ENCODE assay signal across 30 cellular contexts in genomic region chr2:218986148-218986761, GRCh38. TPM values are rescaled to one million over a fixed set of nuclear protein-coding genes. Genes with fewer than 3 reads are reported as not detected.
"Had no signal": no experiment of that assay in that cellular context is flagged by ENCODE, and none has a peak within 500 bp of the region (broad histone marks: within the 10 kb centered on the region; RNA-seq: fewer than 3 reads in every experiment).

No MANE protein-coding gene starts in this region.

- H3K4me3 Mint-ChIP-seq: activated B cell treated with CpG ODN at 0.5 μM for 24 hours; activated CD4-positive, alpha-beta T cell treated with anti-CD3 and anti-CD28 coated beads for 36 hours; activated naive CD4-positive, alpha-beta T cell treated with anti-CD3 and anti-CD28 coated beads for 36 hours; activated naive CD8-positive, alpha-beta T cell treated with anti-CD3 and anti-CD28 coated beads, Interleukin-2, amount 10 ng/mL, durations not matched to agents 7 days and 5 days; dendritic cell treated with granulocyte-macrophage colony-stimulating factor and Interleukin-4, amounts not matched to agents 40 ng/mL and 50 ng/mL, for 4 days; stimulated activated naive CD8-positive, alpha-beta T cell treated with anti-CD3 and anti-CD28 coated beads, Interleukin-15, Interleukin-2, amounts not matched to agents 100 ng/mL and 50 ng/mL, for 24 hours had no signal

- DNase-seq: activated B cell treated with CpG ODN at 0.5 μM for 24 hours; activated CD4-positive, alpha-beta T cell treated with anti-CD3 and anti-CD28 coated beads for 36 hours; activated CD4-positive, alpha-beta T cell treated with anti-CD3 and anti-CD28 coated beads, Interleukin-2, amount 50 U/mL, for 4 hours; activated CD8-positive, alpha-beta memory T cell treated with anti-CD3 and anti-CD28 coated beads for 24 hours; activated effector memory CD4-positive, alpha-beta T cell treated with Interleukin-2 at 50 U/mL for 16 hours; activated naive CD4-positive, alpha-beta T cell treated with anti-CD3 and anti-CD28 coated beads for 36 hours; activated naive CD8-positive, alpha-beta T cell treated with anti-CD3 and anti-CD28 coated beads, Interleukin-2, amount 10 ng/mL, durations not matched to agents 7 days and 5 days; activated T-cell treated with anti-CD3 and anti-CD28 coated beads, Interleukin-2, amount 50 U/mL, for 72 hours; amygdala; effector CD4-positive, alpha-beta T cell; foreskin keratinocyte; kidney glomerular epithelial cell; left lung; right cardiac atrium; stimulated activated CD4-positive, alpha-beta T cell treated with anti-CD3 and anti-CD28 coated beads, Interleukin-12 subunit alpha, Interleukin-12 subunit beta, amount 100 ng/mL, for 4 hours; stimulated activated CD4-positive, alpha-beta T cell treated with anti-CD3 and anti-CD28 coated beads, Interleukin-4, amount 100 ng/mL, for 4 hours; substantia nigra; T1000; thyroid gland had no signal

- H3K27ac Mint-ChIP-seq: activated B cell treated with CpG ODN at 0.5 μM for 24 hours; activated CD4-positive, alpha-beta T cell treated with anti-CD3 and anti-CD28 coated beads for 36 hours; activated naive CD4-positive, alpha-beta T cell treated with anti-CD3 and anti-CD28 coated beads for 36 hours; activated naive CD8-positive, alpha-beta T cell treated with anti-CD3 and anti-CD28 coated beads, Interleukin-2, amount 10 ng/mL, durations not matched to agents 7 days and 5 days; activated T-cell treated with anti-CD3 and anti-CD28 coated beads, Interleukin-2, amount 50 U/mL, for 72 hours; dendritic cell treated with granulocyte-macrophage colony-stimulating factor and Interleukin-4, amounts not matched to agents 40 ng/mL and 50 ng/mL, for 4 days; stimulated activated naive CD8-positive, alpha-beta T cell treated with anti-CD3 and anti-CD28 coated beads, Interleukin-15, Interleukin-2, amounts not matched to agents 100 ng/mL and 50 ng/mL, for 24 hours had no signal

- H3K36me3 ChIP-seq: cardiac muscle cell, left lung, thyroid gland had no signal

- H3K4me1 ChIP-seq: foreskin keratinocyte had no signal

- H3K4me3 ChIP-seq: left lung, thyroid gland had no signal

- H3K9me3 Mint-ChIP-seq: activated B cell treated with CpG ODN at 0.5 μM for 24 hours; activated naive CD4-positive, alpha-beta T cell treated with anti-CD3 and anti-CD28 coated beads for 36 hours; activated naive CD8-positive, alpha-beta T cell treated with anti-CD3 and anti-CD28 coated beads, Interleukin-2, amount 10 ng/mL, durations not matched to agents 7 days and 5 days; activated T-cell treated with anti-CD3 and anti-CD28 coated beads, Interleukin-2, amount 50 U/mL, for 72 hours; dendritic cell treated with granulocyte-macrophage colony-stimulating factor and Interleukin-4, amounts not matched to agents 40 ng/mL and 50 ng/mL, for 4 days; stimulated activated naive CD8-positive, alpha-beta T cell treated with anti-CD3 and anti-CD28 coated beads, Interleukin-15, Interleukin-2, amounts not matched to agents 100 ng/mL and 50 ng/mL, for 24 hours had no signal

- H3K9me3 ChIP-seq: left lung, thyroid gland had no signal

- H3K36me3 Mint-ChIP-seq: activated naive CD8-positive, alpha-beta T cell treated with anti-CD3 and anti-CD28 coated beads, Interleukin-2, amount 10 ng/mL, durations not matched to agents 7 days and 5 days had no signal

- ATAC-seq: activated CD4-positive, alpha-beta T cell treated with anti-CD3 and anti-CD28 coated beads for 36 hours; activated T-cell treated with anti-CD3 and anti-CD28 coated beads, Interleukin-2, amount 50 U/mL, for 72 hours; foreskin keratinocyte; left lung; naive thymus-derived CD8-positive, alpha-beta T cell; right cardiac atrium had no signal

- H3K27ac ChIP-seq: cardiac muscle cell, foreskin keratinocyte, left lung, thyroid gland had no signal

RNA-seq across cellular contexts. Expression of gene FEV, which starts 1.3 kb away (rescaled TPM):
- total RNA-seq: activated B cell treated with CpG ODN at 0.5 μM for 24 hours; activated CD4-positive, alpha-beta T cell treated with anti-CD3 and anti-CD28 coated beads for 36 hours; activated naive CD4-positive, alpha-beta T cell treated with anti-CD3 and anti-CD28 coated beads for 36 hours; activated naive CD8-positive, alpha-beta T cell treated with anti-CD3 and anti-CD28 coated beads, Interleukin-2, amount 10 ng/mL, durations not matched to agents 7 days and 5 days; activated T-cell treated with anti-CD3 and anti-CD28 coated beads, Interleukin-2, amount 50 U/mL, for 72 hours; cardiac muscle cell; foreskin keratinocyte; glomerular endothelial cell; left lung; lung microvascular endothelial cell; naive thymus-derived CD8-positive, alpha-beta T cell; osteocyte; pulmonary artery endothelial cell; right cardiac atrium; skeletal muscle tissue; T-helper 1 cell treated with Interleukin-12 subunit alpha and Interleukin-12 subunit beta and Interleukin-4 antibody, amounts not matched to agents 30 ng/mL and 1 ng/mL, for 36 hours; thyroid gland; ureter had no signal

RNA-seq across cellular contexts. Expression of gene CRYBA2, which starts 7.0 kb away (rescaled TPM):
- total RNA-seq: activated B cell treated with CpG ODN at 0.5 μM for 24 hours; activated CD4-positive, alpha-beta T cell treated with anti-CD3 and anti-CD28 coated beads for 36 hours; activated naive CD4-positive, alpha-beta T cell treated with anti-CD3 and anti-CD28 coated beads for 36 hours; activated naive CD8-positive, alpha-beta T cell treated with anti-CD3 and anti-CD28 coated beads, Interleukin-2, amount 10 ng/mL, durations not matched to agents 7 days and 5 days; activated T-cell treated with anti-CD3 and anti-CD28 coated beads, Interleukin-2, amount 50 U/mL, for 72 hours; cardiac muscle cell; foreskin keratinocyte; glomerular endothelial cell; left lung; lung microvascular endothelial cell; naive thymus-derived CD8-positive, alpha-beta T cell; osteocyte; pulmonary artery endothelial cell; right cardiac atrium; skeletal muscle tissue; T-helper 1 cell treated with Interleukin-12 subunit alpha and Interleukin-12 subunit beta and Interleukin-4 antibody, amounts not matched to agents 30 ng/mL and 1 ng/mL, for 36 hours; thyroid gland; ureter had no signal

RNA-seq across cellular contexts. Expression of gene CDK5R2, which starts 26.8 kb away (rescaled TPM):
- total RNA-seq: activated B cell treated with CpG ODN at 0.5 μM for 24 hours; activated CD4-positive, alpha-beta T cell treated with anti-CD3 and anti-CD28 coated beads for 36 hours; activated naive CD4-positive, alpha-beta T cell treated with anti-CD3 and anti-CD28 coated beads for 36 hours; activated naive CD8-positive, alpha-beta T cell treated with anti-CD3 and anti-CD28 coated beads, Interleukin-2, amount 10 ng/mL, durations not matched to agents 7 days and 5 days; activated T-cell treated with anti-CD3 and anti-CD28 coated beads, Interleukin-2, amount 50 U/mL, for 72 hours; foreskin keratinocyte; glomerular endothelial cell; left lung; lung microvascular endothelial cell; naive thymus-derived CD8-positive, alpha-beta T cell; osteocyte; pulmonary artery endothelial cell; right cardiac atrium; skeletal muscle tissue; T-helper 1 cell treated with Interleukin-12 subunit alpha and Interleukin-12 subunit beta and Interleukin-4 antibody, amounts not matched to agents 30 ng/mL and 1 ng/mL, for 36 hours; ureter had no signal

RNA-seq across cellular contexts. Expression of gene CFAP65, which starts 55.1 kb away (rescaled TPM):
- total RNA-seq: activated B cell treated with CpG ODN at 0.5 μM for 24 hours; activated CD4-positive, alpha-beta T cell treated with anti-CD3 and anti-CD28 coated beads for 36 hours; activated naive CD4-positive, alpha-beta T cell treated with anti-CD3 and anti-CD28 coated beads for 36 hours; activated naive CD8-positive, alpha-beta T cell treated with anti-CD3 and anti-CD28 coated beads, Interleukin-2, amount 10 ng/mL, durations not matched to agents 7 days and 5 days; activated T-cell treated with anti-CD3 and anti-CD28 coated beads, Interleukin-2, amount 50 U/mL, for 72 hours; foreskin keratinocyte; glomerular endothelial cell; lung microvascular endothelial cell; naive thymus-derived CD8-positive, alpha-beta T cell; osteocyte; right cardiac atrium; skeletal muscle tissue; T-helper 1 cell treated with Interleukin-12 subunit alpha and Interleukin-12 subunit beta and Interleukin-4 antibody, amounts not matched to agents 30 ng/mL and 1 ng/mL, for 36 hours; ureter had no signal
